ENCODE assay signal across 10 cellular contexts in genomic region chr3:28800203-28800602, GRCh38.
"Had no signal": no experiment of that assay in that cellular context is flagged by ENCODE, and none has a peak within 500 bp of the region (broad histone marks: within the 10 kb centered on the region; RNA-seq: fewer than 3 reads in every experiment).

No MANE protein-coding gene starts in this region.

- FAIRE-seq: H1, H54, HepG2 had no signal

- H2AFZ ChIP-seq: GM23248 had no signal

- H3K27me3 Mint-ChIP-seq: IgD-negative memory B cell had no signal

- DNase-seq: GM23248, H9, HCEC 1CT, HFFc6, KG1 had no signal

- H3K4me3 Mint-ChIP-seq: H9, HFFc6, IgD-negative memory B cell had no signal

- ATAC-seq: HepG2 had no signal

- H3K27ac ChIP-seq: GM23248, HL-60 had no signal

- H3K4me3 ChIP-seq: GM23248 had no signal

- H3K4me1 Mint-ChIP-seq: IgD-negative memory B cell had no signal

- H3K27ac Mint-ChIP-seq: H9, HFFc6, IgD-negative memory B cell had no signal

- H3K9ac ChIP-seq: GM23248 had no signal

- H3K36me3 Mint-ChIP-seq: IgD-negative memory B cell had no signal

- H3K9me3 Mint-ChIP-seq: H9, HFFc6 had no signal
